21 cellular contexts compared by ENCODE assay signal in genomic region chr11:69974528-69974927, GRCh38.
"Had no signal": no experiment of that assay in that cellular context is flagged by ENCODE, and none has a peak within 500 bp of the region (broad histone marks: within the 10 kb centered on the region; RNA-seq: fewer than 3 reads in every experiment).

No MANE protein-coding gene starts in this region.

- H3K27ac ChIP-seq: heart left ventricle, left ventricle myocardium inferior, neutrophil, psoas muscle, spleen, tibial artery had no signal

- H3K36me3 ChIP-seq: heart left ventricle, left ventricle myocardium inferior, neutrophil, right lobe of liver, spleen, tibial artery had no signal

- H3K4me3 Mint-ChIP-seq: naive thymus-derived CD8-positive, alpha-beta T cell; stimulated activated memory B cell treated with anti-CD40 and anti-IgM and Interleukin-4, amounts not matched to agents 10 μg/mL and 1 μg/mL and 100 μg/mL, for 72 hours; stimulated activated naive CD8-positive, alpha-beta T cell treated with anti-CD3 and anti-CD28 coated beads, Interleukin-15, Interleukin-2, amounts not matched to agents 100 ng/mL and 50 ng/mL, for 24 hours had no signal

- H3K36me3 Mint-ChIP-seq: naive thymus-derived CD8-positive, alpha-beta T cell; stimulated activated memory B cell treated with anti-CD40 and anti-IgM and Interleukin-4, amounts not matched to agents 10 μg/mL and 1 μg/mL and 100 μg/mL, for 72 hours had no signal

- H3K27ac Mint-ChIP-seq: naive thymus-derived CD8-positive, alpha-beta T cell; stimulated activated memory B cell treated with anti-CD40 and anti-IgM and Interleukin-4, amounts not matched to agents 10 μg/mL and 1 μg/mL and 100 μg/mL, for 72 hours; stimulated activated naive CD8-positive, alpha-beta T cell treated with anti-CD3 and anti-CD28 coated beads, Interleukin-15, Interleukin-2, amounts not matched to agents 100 ng/mL and 50 ng/mL, for 24 hours had no signal

- H3K4me1 ChIP-seq: psoas muscle had no signal

- FAIRE-seq: endometrium, frontal cortex, islet of Langerhans had no signal

- ATAC-seq: esophagus mucosa; heart left ventricle; naive thymus-derived CD8-positive, alpha-beta T cell; psoas muscle; stimulated activated memory B cell treated with anti-CD40 and anti-IgM and Interleukin-4, amounts not matched to agents 10 μg/mL and 1 μg/mL and 100 μg/mL, for 72 hours had no signal

- H3K9me3 ChIP-seq: heart left ventricle, left ventricle myocardium inferior, neutrophil, psoas muscle, right lobe of liver, spleen, tibial artery had no signal

- H3K9me3 Mint-ChIP-seq: naive thymus-derived CD8-positive, alpha-beta T cell; stimulated activated memory B cell treated with anti-CD40 and anti-IgM and Interleukin-4, amounts not matched to agents 10 μg/mL and 1 μg/mL and 100 μg/mL, for 72 hours; stimulated activated naive CD8-positive, alpha-beta T cell treated with anti-CD3 and anti-CD28 coated beads, Interleukin-15, Interleukin-2, amounts not matched to agents 100 ng/mL and 50 ng/mL, for 24 hours had no signal

- H3K4me3 ChIP-seq: heart left ventricle, left ventricle myocardium inferior, psoas muscle, right lobe of liver, spleen, tibial artery had no signal

- H3K27me3 ChIP-seq: right lobe of liver, tibial artery had no signal

- DNase-seq: effector memory CD4-positive, alpha-beta T cell; heart left ventricle; hypothalamus; kidney glomerular epithelial cell; left ventricle myocardium inferior; naive thymus-derived CD8-positive, alpha-beta T cell; psoas muscle; retina; right lobe of liver; spleen; stimulated activated CD4-positive, alpha-beta T cell treated with anti-CD3 and anti-CD28 coated beads, Interleukin-15, amount 100 ng/mL, for 24 hours; stimulated activated CD4-positive, alpha-beta T cell treated with anti-CD3 and anti-CD28 coated beads, Interleukin-1b, Interleukin-23, amount 100 ng/mL, for 48 hours; stimulated activated CD4-positive, alpha-beta T cell treated with anti-CD3 and anti-CD28 coated beads, Interleukin-4, amount 100 ng/mL, for 24 hours; tibial artery had no signal
